In the genomic region with DNA sequence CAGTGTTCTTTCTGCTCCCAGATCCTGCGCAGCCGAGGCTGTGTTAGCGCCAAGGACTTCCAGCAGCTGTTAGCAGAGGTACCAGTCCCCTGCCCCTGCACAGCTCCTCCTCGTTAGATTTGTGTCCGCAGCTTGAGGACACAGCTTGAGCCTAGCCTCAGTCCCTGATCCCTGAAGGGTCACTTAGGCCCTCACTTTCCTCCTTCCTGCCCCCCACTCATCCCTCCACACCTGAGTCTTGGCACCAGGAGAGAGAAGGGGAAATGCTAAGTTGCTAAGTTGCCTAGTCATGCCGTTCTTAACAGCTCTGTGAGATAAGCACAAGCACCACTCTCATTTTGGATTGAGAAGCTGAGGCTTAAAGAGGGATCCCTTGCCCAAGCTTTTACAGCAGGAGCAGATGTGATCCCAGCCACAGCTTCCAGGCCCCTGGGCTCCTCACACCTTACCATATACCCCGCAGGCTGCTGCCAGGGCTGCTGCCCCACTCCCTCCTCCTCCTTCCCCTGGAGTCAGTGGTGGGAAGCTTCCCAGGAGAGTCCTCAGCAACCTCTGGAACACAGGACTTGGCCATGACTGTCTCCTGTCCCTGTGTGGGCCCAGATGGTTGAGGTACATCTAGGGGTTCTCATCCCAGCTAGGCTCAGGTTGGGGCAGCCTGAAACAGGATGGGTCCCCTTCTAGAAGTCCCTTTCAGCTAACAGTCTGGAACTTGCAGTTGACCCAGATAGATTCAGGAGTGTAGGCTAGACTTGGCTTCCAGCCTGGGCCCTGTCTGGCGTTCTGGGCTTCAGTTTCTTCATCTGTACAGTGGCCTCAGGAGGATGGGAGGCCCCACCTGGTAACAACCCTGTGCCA, we compare ENCODE assay signal across 8 cellular contexts. TPM values are rescaled to one million over a fixed set of nuclear protein-coding genes. Genes with fewer than 3 reads are reported as not detected.
A peak's percentile ranks its signal among the peaks of the same experiment; 100 is the strongest.
DNase-seq lines count a peak whose midpoint lies in the region; ATAC-seq and TF ChIP-seq lines count a peak whose summit lies in the region.

No MANE protein-coding gene starts in this region.

- H3K36me3 ChIP-seq in A673 (ENCODE audit: insufficient read depth, low read length, poor library complexity, severe bottlenecking) (no peaks in the 10 kb centered on the region), aorta (ENCODE audit: control insufficient read depth in 1 of 2, insufficient read depth in 2 of 2, low read length in 1 of 2) (no peaks in the 10 kb centered on the region)

- H3K27ac ChIP-seq in A673 (ENCODE audit: low read depth, low read length, poor library complexity, severe bottlenecking) (peak overlapping the region; percentile 99), angular gyrus (ENCODE audit: low read depth, low read length) (peak overlapping the region; percentile 99), aorta (ENCODE audit: low read depth in 1 of 2, low read length in 2 of 2) (no peak overlapping the region)

- TF ChIP-seq CTCF in A673 (conservative IDR thresholded peaks at IDR 0.05; ENCODE audit: low read depth, low read length) (no peak), lower leg skin (IDR thresholded peaks at IDR 0.05) (no peak)

- peak overlapping the region; percentile 91 for H3K4me3 ChIP-seq in A673 (ENCODE audit: low read depth, low read length, poor library complexity, severe bottlenecking)
- peak overlapping the region; percentile 96 for H3K4me3 ChIP-seq in lower leg skin (ENCODE audit: low read depth, poor library complexity, severe bottlenecking)
- H3K4me3 ChIP-seq in aorta (ENCODE audit: low read length in 2 of 2): peak overlapping the region; percentile 54 to 91

- TF ChIP-seq POLR2A in lower leg skin (IDR thresholded peaks at IDR 0.05): no peak

- CTCF ChIA-PET in A673 (lab: Charles Lee): no interaction called here

- no TSS peak for BruUV-seq in A673 (replicated peaks; lab: Mats Ljungman, UMichigan)

- H3K4me1 ChIP-seq in A673 (ENCODE audit: insufficient read depth, low read length, poor library complexity, severe bottlenecking): peaks cover 14% of the 10 kb centered on the region
- H3K4me1 ChIP-seq in aorta (ENCODE audit: control insufficient read depth in 1 of 2, insufficient read depth in 2 of 2, low read length in 2 of 2): no peaks in the 10 kb centered on the region

- WGBS in lower leg skin, 2 donors: 3 to 9% methylated on average over 8 of the region's 8 CpGs
- 2% methylated on average over 8 of the region's 8 CpGs for WGBS in aorta, 2 donors

- H3K27me3 ChIP-seq in A673 (replicated peaks; ENCODE audit: insufficient read depth, low read depth, low read length, poor library complexity) (no peaks in the 10 kb centered on the region), aorta (ENCODE audit: control insufficient read depth in 1 of 2, insufficient read depth in 2 of 2, low read length in 1 of 2) (no peaks in the 10 kb centered on the region)

- intact Hi-C loops in A673 (cut with micrococcal nuclease; ENCODE audit: unreplicated experiment): no loop called here
- intact Hi-C loops in lower leg skin (cut with DNase I; ENCODE audit: low total_unique reads): no loop called here
- intact Hi-C loops in aorta (cut with DNase I): loop anchor here (2.0 to 5.0 kb wide), 2 partner anchors 256 to 257 kb away; partner anchors contain the start of genes MPHOSPH9 (in 2 of the 2) and MTRFR (in 2 of the 2)

- POLR2A ChIA-PET in A673 (lab: Charles Lee; ENCODE audit: low non-redundant PET): interaction anchor here (0.6 kb wide), 1 partner anchor 409 kb away, joined by 4 read pairs; no protein-coding TSS in a partner anchor

- ATAC-seq in aorta (ENCODE audit: low FRiP score) (no peak), HG03442 (IDR thresholded peaks at IDR 0.05; ENCODE audit: unreplicated experiment) (no peak)

- H3K9me3 ChIP-seq in A673 (ENCODE audit: low read depth, low read length, poor library complexity, severe bottlenecking) (no peaks in the 10 kb centered on the region), aorta (ENCODE audit: control insufficient read depth, low read length) (no peaks in the 10 kb centered on the region)

- no peak for DNase-seq in A673 (ENCODE audit: low spot score)
- DNase-seq in HK-2 (ENCODE audit: unreplicated experiment): peak; percentile 34
- DNase-seq in lower leg skin (ENCODE audit: low spot score in 2 of 2): no peak
- DNase-seq in aorta: peak in 1 of 2 donors; percentile 71
- DNase-seq in NK-92 treated with Interleukin-12 subunit alpha and Interleukin-12 subunit beta, amount 100 ng/mL, for 24 hours (lab: John Stamatoyannopoulos, UW): no peak
- no peak for DNase-seq in superior temporal gyrus (ENCODE audit: extremely low spot score)

RNA-seq across cellular contexts. Expression of gene OGFOD2, which starts 1.0 kb away (rescaled TPM):
- 18.2 and 22.2 TPM in 2 replicates for total RNA-seq in A673 (2021)
- 10 to 100 TPM in 3 of 4 donors, 1 to 10 TPM in 1; 6.6 to 14.1 (median 13.0) TPM for total RNA-seq in lower leg skin
- total RNA-seq in aorta: 10 to 100 TPM in 1 of 2 donors, 1 to 10 TPM in 1; 8.9 to 13.6 TPM
- polyA plus RNA-seq in aorta: 10 to 100 TPM; 14.3 to 16.6 TPM

RNA-seq across cellular contexts. Expression of gene ARL6IP4, which starts 4.5 kb away (rescaled TPM):
- total RNA-seq in A673 (2021): 180 and 189 TPM in 2 replicates
- total RNA-seq in lower leg skin: 100 to 1,000 TPM; 129 to 188 (median 167) TPM
- total RNA-seq in aorta: 100 to 1,000 TPM; 128 to 156 TPM
- 100 to 1,000 TPM; 430 to 511 TPM for polyA plus RNA-seq in aorta

RNA-seq across cellular contexts. Expression of gene ABCB9, which starts 9.8 kb away (rescaled TPM):
- total RNA-seq in A673 (2021): 8.9 and 10.6 TPM in 2 replicates
- 10 to 100 TPM in 1 of 4 donors, 1 to 10 TPM in 3; 3.4 to 10.2 (median 7.2) TPM for total RNA-seq in lower leg skin
- 10 to 100 TPM in 1 of 2 donors, 1 to 10 TPM in 1; 5.9 to 13.0 TPM for total RNA-seq in aorta
- polyA plus RNA-seq in aorta: 1 to 10 TPM; 1.1 to 6.6 TPM

Comparison
In these comparisons a context has a peak if more than half of its experiments do, and no peak if none do; other contexts are left out.
1. H3K27ac ChIP-seq: peak in A673 (single experiment) and angular gyrus (single experiment); none in aorta (0 of 2).
2. intact Hi-C loops: an anchor here in aorta (2.0 to 5.0 kb wide); none called in A673 and lower leg skin.
3. Peak in every context shown above with its lines, with median percentiles within 50 percentile points of each other: H3K4me3 ChIP-seq.